In the genomic region with DNA sequence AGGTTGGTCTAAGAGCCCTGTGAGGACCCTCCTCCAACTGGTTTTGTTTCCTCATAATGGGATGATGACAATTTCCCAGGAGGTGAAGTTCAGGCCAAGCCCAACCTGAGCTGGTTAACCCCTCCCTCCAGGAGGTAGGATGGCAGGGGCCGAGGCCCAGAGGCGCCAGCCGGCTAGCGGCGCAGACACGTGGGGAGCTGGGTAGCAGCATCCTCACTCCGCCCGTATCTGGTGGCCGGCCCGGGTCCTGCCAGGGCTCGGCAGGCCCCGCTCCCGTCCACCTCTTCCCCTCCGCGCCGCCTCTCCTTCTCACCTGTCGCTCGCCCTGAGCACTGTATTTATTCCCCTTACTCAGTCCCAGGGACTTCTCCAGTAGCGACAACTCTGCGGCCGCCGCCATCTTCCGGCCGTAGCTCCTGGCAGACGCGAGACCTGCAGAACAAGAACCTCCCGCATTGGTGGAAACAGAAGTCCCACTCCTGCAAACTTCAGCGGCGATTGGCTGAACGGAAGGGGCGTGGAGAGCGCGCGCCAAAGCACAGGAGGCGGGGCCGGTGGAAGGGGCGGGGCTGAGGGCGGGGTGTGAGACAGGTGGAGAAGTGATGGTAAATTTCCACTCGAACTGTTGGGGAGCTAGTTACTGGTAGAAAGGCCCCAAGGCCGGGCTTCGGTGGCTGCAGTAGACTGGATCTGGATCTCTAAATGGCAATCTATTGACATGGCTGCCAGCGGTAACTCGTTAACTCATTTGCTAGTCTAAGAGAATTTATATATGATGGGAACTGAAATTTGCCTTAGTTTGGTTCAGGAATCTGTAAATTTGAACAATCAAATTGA, we compare ENCODE assay signal across 1 cellular context.
TF ChIP-seq lines count a peak whose summit lies in the region.

A gene (minus strand): TSS at position 427 of the 837 bp plus-strand sequence. CDS start 27 bp downstream, at position 400.

TF ChIP-seq in HEK293, 187 proteins besides CTCF, POLR2A, EP300 and RAD21 (continued from another document and continues in another):
- TF ChIP-seq OSR2 (tag by site-specific recombination; IDR thresholded peaks at IDR 0.05) = peak; percentile 53; the same call in 1 of the 2 replicates
- 0 out of 2 replicates have a peak, but pooled peaks have one; percentile 26 for TF ChIP-seq ZNF10 (tag by site-specific recombination; IDR thresholded peaks at IDR 0.05)
- no peak for TF ChIP-seq ZFP37 (tag by site-specific recombination; IDR thresholded peaks at IDR 0.05)
- no peak for TF ChIP-seq ZNF596 (tag by site-specific recombination; IDR thresholded peaks at IDR 0.05)
- no peak for TF ChIP-seq GLIS2 (tag by site-specific recombination; IDR thresholded peaks at IDR 0.05)
- TF ChIP-seq, protein P1, sequence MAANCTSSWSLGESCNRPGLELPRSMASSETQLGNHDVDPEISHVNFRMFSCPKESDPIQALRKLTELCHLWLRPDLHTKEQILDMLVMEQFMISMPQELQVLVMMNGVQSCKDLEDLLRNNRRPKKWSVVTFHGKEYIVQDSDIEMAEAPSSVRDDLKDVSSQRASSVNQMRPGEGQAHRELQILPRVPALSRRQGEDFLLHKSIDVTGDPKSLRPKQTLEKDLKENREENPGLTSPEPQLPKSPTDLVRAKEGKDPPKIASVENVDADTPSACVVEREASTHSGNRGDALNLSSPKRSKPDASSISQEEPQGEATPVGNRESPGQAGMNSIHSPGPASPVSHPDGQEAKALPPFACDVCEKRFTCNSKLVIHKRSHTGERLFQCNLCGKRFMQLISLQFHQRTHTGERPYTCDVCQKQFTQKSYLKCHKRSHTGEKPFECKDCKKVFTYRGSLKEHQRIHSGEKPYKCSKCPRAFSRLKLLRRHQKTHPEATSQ (tag by site-specific recombination; IDR thresholded peaks at IDR 0.05) = 0 out of 2 replicates have a peak, but pooled peaks have one; percentile 28
- TF ChIP-seq, protein P2, sequence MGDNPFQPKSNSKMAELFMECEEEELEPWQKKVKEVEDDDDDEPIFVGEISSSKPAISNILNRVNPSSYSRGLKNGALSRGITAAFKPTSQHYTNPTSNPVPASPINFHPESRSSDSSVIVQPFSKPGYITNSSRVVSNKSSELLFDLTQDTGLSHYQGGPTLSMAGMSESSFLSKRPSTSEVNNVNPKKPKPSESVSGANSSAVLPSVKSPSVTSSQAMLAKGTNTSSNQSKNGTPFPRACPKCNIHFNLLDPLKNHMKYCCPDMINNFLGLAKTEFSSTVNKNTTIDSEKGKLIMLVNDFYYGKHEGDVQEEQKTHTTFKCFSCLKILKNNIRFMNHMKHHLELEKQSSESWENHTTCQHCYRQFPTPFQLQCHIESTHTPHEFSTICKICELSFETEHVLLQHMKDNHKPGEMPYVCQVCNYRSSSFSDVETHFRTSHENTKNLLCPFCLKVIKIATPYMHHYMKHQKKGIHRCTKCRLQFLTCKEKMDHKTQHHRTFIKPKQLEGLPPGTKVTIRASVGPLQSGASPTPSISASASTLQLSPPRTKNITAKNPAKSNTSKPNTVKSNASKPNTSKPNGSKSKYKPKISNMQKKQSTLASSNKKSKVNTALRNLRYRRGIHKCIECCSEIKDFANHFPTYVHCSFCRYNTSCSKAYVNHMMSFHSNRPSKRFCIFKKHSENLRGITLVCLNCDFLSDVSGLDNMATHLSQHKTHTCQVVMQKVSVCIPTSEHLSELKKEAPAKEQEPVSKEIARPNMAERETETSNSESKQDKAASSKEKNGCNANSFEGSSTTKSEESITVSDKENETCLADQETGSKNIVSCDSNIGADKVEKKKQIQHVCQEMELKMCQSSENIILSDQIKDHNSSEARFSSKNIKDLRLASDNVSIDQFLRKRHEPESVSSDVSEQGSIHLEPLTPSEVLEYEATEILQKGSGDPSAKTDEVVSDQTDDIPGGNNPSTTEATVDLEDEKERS (tag by site-specific recombination; IDR thresholded peaks at IDR 0.05) = peak; percentile 69; the same call in 1 of the 2 replicates
- TF ChIP-seq, protein P3, sequence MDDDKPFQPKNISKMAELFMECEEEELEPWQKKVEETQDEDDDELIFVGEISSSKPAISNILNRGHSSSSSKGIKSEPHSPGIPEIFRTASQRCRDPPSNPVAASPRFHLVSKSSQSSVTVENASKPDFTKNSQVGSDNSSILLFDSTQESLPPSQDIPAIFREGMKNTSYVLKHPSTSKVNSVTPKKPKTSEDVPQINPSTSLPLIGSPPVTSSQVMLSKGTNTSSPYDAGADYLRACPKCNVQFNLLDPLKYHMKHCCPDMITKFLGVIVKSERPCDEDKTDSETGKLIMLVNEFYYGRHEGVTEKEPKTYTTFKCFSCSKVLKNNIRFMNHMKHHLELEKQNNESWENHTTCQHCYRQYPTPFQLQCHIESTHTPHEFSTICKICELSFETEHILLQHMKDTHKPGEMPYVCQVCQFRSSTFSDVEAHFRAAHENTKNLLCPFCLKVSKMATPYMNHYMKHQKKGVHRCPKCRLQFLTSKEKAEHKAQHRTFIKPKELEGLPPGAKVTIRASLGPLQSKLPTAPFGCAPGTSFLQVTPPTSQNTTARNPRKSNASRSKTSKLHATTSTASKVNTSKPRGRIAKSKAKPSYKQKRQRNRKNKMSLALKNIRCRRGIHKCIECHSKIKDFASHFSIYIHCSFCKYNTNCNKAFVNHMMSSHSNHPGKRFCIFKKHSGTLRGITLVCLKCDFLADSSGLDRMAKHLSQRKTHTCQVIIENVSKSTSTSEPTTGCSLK (tag by site-specific recombination; IDR thresholded peaks at IDR 0.05) = no peak
- no peak for TF ChIP-seq ZNF621 (tag by site-specific recombination; IDR thresholded peaks at IDR 0.05)
- no peak for TF ChIP-seq HOXD13 (CRISPR knock-in tag; IDR thresholded peaks at IDR 0.05; ENCODE audit: borderline replicate concordance)
- TF ChIP-seq ZNF654 (tag by site-specific recombination; IDR thresholded peaks at IDR 0.05; ENCODE audit: low read depth) = no peak
- TF ChIP-seq, protein P4, sequence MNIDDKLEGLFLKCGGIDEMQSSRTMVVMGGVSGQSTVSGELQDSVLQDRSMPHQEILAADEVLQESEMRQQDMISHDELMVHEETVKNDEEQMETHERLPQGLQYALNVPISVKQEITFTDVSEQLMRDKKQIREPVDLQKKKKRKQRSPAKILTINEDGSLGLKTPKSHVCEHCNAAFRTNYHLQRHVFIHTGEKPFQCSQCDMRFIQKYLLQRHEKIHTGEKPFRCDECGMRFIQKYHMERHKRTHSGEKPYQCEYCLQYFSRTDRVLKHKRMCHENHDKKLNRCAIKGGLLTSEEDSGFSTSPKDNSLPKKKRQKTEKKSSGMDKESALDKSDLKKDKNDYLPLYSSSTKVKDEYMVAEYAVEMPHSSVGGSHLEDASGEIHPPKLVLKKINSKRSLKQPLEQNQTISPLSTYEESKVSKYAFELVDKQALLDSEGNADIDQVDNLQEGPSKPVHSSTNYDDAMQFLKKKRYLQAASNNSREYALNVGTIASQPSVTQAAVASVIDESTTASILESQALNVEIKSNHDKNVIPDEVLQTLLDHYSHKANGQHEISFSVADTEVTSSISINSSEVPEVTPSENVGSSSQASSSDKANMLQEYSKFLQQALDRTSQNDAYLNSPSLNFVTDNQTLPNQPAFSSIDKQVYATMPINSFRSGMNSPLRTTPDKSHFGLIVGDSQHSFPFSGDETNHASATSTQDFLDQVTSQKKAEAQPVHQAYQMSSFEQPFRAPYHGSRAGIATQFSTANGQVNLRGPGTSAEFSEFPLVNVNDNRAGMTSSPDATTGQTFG (tag by site-specific recombination; IDR thresholded peaks at IDR 0.05; ENCODE audit: borderline replicate concordance) = no peak
- TF ChIP-seq REPIN1 (tag by site-specific recombination; IDR thresholded peaks at IDR 0.05; ENCODE audit: low read depth) = no peak
- TF ChIP-seq ZNF114 (tag by site-specific recombination; IDR thresholded peaks at IDR 0.05) = no peak
- TF ChIP-seq, protein P5, sequence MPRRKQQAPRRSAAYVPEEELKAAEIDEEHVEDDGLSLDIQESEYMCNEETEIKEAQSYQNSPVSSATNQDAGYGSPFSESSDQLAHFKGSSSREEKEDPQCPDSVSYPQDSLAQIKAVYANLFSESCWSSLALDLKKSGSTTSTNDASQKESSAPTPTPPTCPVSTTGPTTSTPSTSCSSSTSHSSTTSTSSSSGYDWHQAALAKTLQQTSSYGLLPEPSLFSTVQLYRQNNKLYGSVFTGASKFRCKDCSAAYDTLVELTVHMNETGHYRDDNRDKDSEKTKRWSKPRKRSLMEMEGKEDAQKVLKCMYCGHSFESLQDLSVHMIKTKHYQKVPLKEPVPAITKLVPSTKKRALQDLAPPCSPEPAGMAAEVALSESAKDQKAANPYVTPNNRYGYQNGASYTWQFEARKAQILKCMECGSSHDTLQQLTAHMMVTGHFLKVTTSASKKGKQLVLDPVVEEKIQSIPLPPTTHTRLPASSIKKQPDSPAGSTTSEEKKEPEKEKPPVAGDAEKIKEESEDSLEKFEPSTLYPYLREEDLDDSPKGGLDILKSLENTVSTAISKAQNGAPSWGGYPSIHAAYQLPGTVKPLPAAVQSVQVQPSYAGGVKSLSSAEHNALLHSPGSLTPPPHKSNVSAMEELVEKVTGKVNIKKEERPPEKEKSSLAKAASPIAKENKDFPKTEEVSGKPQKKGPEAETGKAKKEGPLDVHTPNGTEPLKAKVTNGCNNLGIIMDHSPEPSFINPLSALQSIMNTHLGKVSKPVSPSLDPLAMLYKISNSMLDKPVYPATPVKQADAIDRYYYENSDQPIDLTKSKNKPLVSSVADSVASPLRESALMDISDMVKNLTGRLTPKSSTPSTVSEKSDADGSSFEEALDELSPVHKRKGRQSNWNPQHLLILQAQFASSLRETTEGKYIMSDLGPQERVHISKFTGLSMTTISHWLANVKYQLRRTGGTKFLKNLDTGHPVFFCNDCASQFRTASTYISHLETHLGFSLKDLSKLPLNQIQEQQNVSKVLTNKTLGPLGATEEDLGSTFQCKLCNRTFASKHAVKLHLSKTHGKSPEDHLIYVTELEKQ (tag by site-specific recombination; IDR thresholded peaks at IDR 0.05; ENCODE audit: borderline replicate concordance) = no peak
- peak; percentile 96 for TF ChIP-seq ZXDB (tag by site-specific recombination; IDR thresholded peaks at IDR 0.05)
- no peak for TF ChIP-seq ZFP69B (tag by site-specific recombination; IDR thresholded peaks at IDR 0.05)
- peak; percentile 91 for TF ChIP-seq ZNF335 (tag by site-specific recombination; conservative IDR thresholded peaks at IDR 0.05)
- no peak for TF ChIP-seq ZNF169 (tag by site-specific recombination; IDR thresholded peaks at IDR 0.05)
- no peak for TF ChIP-seq ZNF239 (tag by site-specific recombination; IDR thresholded peaks at IDR 0.05)
- TF ChIP-seq ZSCAN23 (tag by site-specific recombination; IDR thresholded peaks at IDR 0.05) = no peak
- TF ChIP-seq, protein P6, sequence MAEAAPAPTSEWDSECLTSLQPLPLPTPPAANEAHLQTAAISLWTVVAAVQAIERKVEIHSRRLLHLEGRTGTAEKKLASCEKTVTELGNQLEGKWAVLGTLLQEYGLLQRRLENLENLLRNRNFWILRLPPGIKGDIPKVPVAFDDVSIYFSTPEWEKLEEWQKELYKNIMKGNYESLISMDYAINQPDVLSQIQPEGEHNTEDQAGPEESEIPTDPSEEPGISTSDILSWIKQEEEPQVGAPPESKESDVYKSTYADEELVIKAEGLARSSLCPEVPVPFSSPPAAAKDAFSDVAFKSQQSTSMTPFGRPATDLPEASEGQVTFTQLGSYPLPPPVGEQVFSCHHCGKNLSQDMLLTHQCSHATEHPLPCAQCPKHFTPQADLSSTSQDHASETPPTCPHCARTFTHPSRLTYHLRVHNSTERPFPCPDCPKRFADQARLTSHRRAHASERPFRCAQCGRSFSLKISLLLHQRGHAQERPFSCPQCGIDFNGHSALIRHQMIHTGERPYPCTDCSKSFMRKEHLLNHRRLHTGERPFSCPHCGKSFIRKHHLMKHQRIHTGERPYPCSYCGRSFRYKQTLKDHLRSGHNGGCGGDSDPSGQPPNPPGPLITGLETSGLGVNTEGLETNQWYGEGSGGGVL (tag by site-specific recombination; IDR thresholded peaks at IDR 0.05) = no peak
- TF ChIP-seq ZNF266 (tag by site-specific recombination; IDR thresholded peaks at IDR 0.05; ENCODE audit: low read depth) = no peak
- no peak for TF ChIP-seq ZBTB7A (tag by site-specific recombination; IDR thresholded peaks at IDR 0.05; ENCODE audit: low read depth)
- no peak for TF ChIP-seq ZNF423 (tag by site-specific recombination; IDR thresholded peaks at IDR 0.05)
- TF ChIP-seq, protein P7, sequence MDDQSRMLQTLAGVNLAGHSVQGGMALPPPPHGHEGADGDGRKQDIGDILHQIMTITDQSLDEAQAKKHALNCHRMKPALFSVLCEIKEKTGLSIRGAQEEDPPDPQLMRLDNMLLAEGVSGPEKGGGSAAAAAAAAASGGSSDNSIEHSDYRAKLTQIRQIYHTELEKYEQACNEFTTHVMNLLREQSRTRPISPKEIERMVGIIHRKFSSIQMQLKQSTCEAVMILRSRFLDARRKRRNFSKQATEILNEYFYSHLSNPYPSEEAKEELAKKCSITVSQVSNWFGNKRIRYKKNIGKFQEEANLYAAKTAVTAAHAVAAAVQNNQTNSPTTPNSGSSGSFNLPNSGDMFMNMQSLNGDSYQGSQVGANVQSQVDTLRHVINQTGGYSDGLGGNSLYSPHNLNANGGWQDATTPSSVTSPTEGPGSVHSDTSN (CRISPR knock-in tag; IDR thresholded peaks at IDR 0.05) = no peak
- no peak for TF ChIP-seq ZNF155 (tag by site-specific recombination; IDR thresholded peaks at IDR 0.05)
- TF ChIP-seq RBAK (tag by site-specific recombination; IDR thresholded peaks at IDR 0.05) = no peak
- TF ChIP-seq ZNF416 (tag by site-specific recombination; IDR thresholded peaks at IDR 0.05) = no peak
- no peak for TF ChIP-seq ZNF341 (tag by site-specific recombination; IDR thresholded peaks at IDR 0.05; ENCODE audit: low read depth)
- TF ChIP-seq TRIM28 (IDR thresholded peaks at IDR 0.05; ENCODE audit: borderline replicate concordance, low read length) = peak; percentile 68; the same call in 1 of the 2 replicates
- no peak for TF ChIP-seq ZNF19 (tag by site-specific recombination; IDR thresholded peaks at IDR 0.05; ENCODE audit: low read depth)
- no peak for TF ChIP-seq HOXC10 (CRISPR knock-in tag; IDR thresholded peaks at IDR 0.05)
- TF ChIP-seq SP3 (tag by site-specific recombination; IDR thresholded peaks at IDR 0.05) = peak; percentile 97
- no peak for TF ChIP-seq ZNF214 (tag by site-specific recombination; IDR thresholded peaks at IDR 0.05; ENCODE audit: borderline replicate concordance)
- TF ChIP-seq KLF1 (tag by site-specific recombination; IDR thresholded peaks at IDR 0.05) = peak; percentile 38; the same call in 1 of the 2 replicates
- no peak for TF ChIP-seq ZNF623 (tag by site-specific recombination; IDR thresholded peaks at IDR 0.05)
- TF ChIP-seq ZNF548 (tag by site-specific recombination; IDR thresholded peaks at IDR 0.05) = no peak
- no peak for TF ChIP-seq TCF7L2 (IDR thresholded peaks at IDR 0.05; ENCODE audit: borderline replicate concordance, low read depth, low read length)
- TF ChIP-seq ZSCAN30 (tag by site-specific recombination; IDR thresholded peaks at IDR 0.05) = peak; percentile 57; the same call in 1 of the 2 replicates
- TF ChIP-seq ZNF221 (tag by site-specific recombination; IDR thresholded peaks at IDR 0.05; ENCODE audit: borderline replicate concordance) = no peak
- 0 out of 2 replicates have a peak, but pooled peaks have one; percentile 46 for TF ChIP-seq ZNF24 (tag by site-specific recombination; IDR thresholded peaks at IDR 0.05)
- TF ChIP-seq FEZF1 (tag by site-specific recombination; IDR thresholded peaks at IDR 0.05) = no peak
